Comparison of ENCODE assay signal across 21 cellular contexts in genomic region chrX:69431417-69431816, GRCh38.
DNase-seq lines count a peak whose midpoint lies in the region; ATAC-seq, FAIRE-seq and TF ChIP-seq lines count a peak whose summit lies in the region.
"Had no signal": no experiment of that assay in that cellular context is flagged by ENCODE, and none has a peak within 500 bp of the region (broad histone marks: within the 10 kb centered on the region; RNA-seq: fewer than 3 reads in every experiment).

No MANE protein-coding gene starts in this region.

- no peaks in the 10 kb centered on the region for H3K4me1 ChIP-seq in HepG2 (ENCODE audit: insufficient read depth, low read length)
- no peaks in the 10 kb centered on the region for H3K4me1 ChIP-seq in right lobe of liver
- H3K4me1 ChIP-seq in astrocyte (ENCODE audit: insufficient read depth, low read length): no peaks in the 10 kb centered on the region

- H2AFZ ChIP-seq in HepG2 (ENCODE audit: low read length) (no peak overlapping the region), astrocyte (ENCODE audit: low read depth, low read length) (no peak overlapping the region)

- H3K36me3 ChIP-seq in HepG2 (replicated peaks in 1 of 2; ENCODE audit: control insufficient read depth in 1 of 2, insufficient read depth in 2 of 2, low read length in 2 of 2) (no peaks in the 10 kb centered on the region), right lobe of liver (no peaks in the 10 kb centered on the region), astrocyte (ENCODE audit: insufficient read depth, low read length) (no peaks in the 10 kb centered on the region)
- H3K36me3 ChIP-seq: BLaER1 treated with 17β-estradiol and CSF1 and Interleukin-3, amounts not matched to agents 10 nM and 100 nM had no signal

- H3K27me3 Mint-ChIP-seq in astrocyte (ENCODE audit: low read depth, unreplicated experiment): peaks cover 4% of the 10 kb centered on the region
- H3K27me3 Mint-ChIP-seq in activated naive CD4-positive, alpha-beta T cell treated with anti-CD3 and anti-CD28 coated beads, Interleukin-2, amount 10 ng/mL, durations not matched to agents 7 days and 5 days: peaks cover 3% of the 10 kb centered on the region
- H3K27me3 Mint-ChIP-seq: B cell had no signal

- no peak overlapping the region for H3K27ac ChIP-seq in HepG2 (ENCODE audit: extremely low read length, insufficient read depth, low read length)
- no peak overlapping the region for H3K27ac ChIP-seq in right lobe of liver
- H3K27ac ChIP-seq in astrocyte (ENCODE audit: low read depth, low read length): no peak overlapping the region
- H3K27ac ChIP-seq: 22Rv1; BLaER1 treated with 17β-estradiol and CSF1 and Interleukin-3, amounts not matched to agents 10 nM and 100 nM had no signal

- ATAC-seq in HepG2 (no peak), right lobe of liver (no peak)
- ATAC-seq: CD8-positive, alpha-beta T cell; GM12878 had no signal

- no peak overlapping the region for H3K27ac Mint-ChIP-seq in astrocyte (ENCODE audit: unreplicated experiment)
- no peak overlapping the region for H3K27ac Mint-ChIP-seq in activated naive CD4-positive, alpha-beta T cell treated with anti-CD3 and anti-CD28 coated beads, Interleukin-2, amount 10 ng/mL, durations not matched to agents 7 days and 5 days
- H3K27ac Mint-ChIP-seq: B cell; CD8-positive, alpha-beta T cell; H9 had no signal

- POLR2A ChIA-PET in HepG2 (lab: Yijun Ruan, JAX): no interaction called here

- intact Hi-C loops in HepG2 (cut with micrococcal nuclease; ENCODE audit: unreplicated experiment) (no loop called here), right lobe of liver (cut with DNase I) (no loop called here)

- no peaks in the 10 kb centered on the region for H3K36me3 Mint-ChIP-seq in astrocyte (ENCODE audit: low read depth, unreplicated experiment)
- no peaks in the 10 kb centered on the region for H3K36me3 Mint-ChIP-seq in activated naive CD4-positive, alpha-beta T cell treated with anti-CD3 and anti-CD28 coated beads, Interleukin-2, amount 10 ng/mL, durations not matched to agents 7 days and 5 days
- H3K36me3 Mint-ChIP-seq: CD8-positive, alpha-beta T cell had no signal

- H3K4me3 Mint-ChIP-seq in astrocyte (ENCODE audit: unreplicated experiment): no peak overlapping the region
- no peak overlapping the region for H3K4me3 Mint-ChIP-seq in activated naive CD4-positive, alpha-beta T cell treated with anti-CD3 and anti-CD28 coated beads, Interleukin-2, amount 10 ng/mL, durations not matched to agents 7 days and 5 days
- H3K4me3 Mint-ChIP-seq: B cell; CD8-positive, alpha-beta T cell; H9 had no signal

- H3K4me3 ChIP-seq in HepG2 (replicated peaks in 1 of 3; ENCODE audit: insufficient read depth in 1 of 3, low read depth in 2 of 3, low read length in 3 of 3) (no peak overlapping the region), right lobe of liver (no peak overlapping the region), astrocyte (ENCODE audit: insufficient read depth, low read depth, low read length) (no peak overlapping the region)
- H3K4me3 ChIP-seq: BLaER1 treated with 17β-estradiol and CSF1 and Interleukin-3, amounts not matched to agents 10 nM and 100 nM; GM12878 had no signal

- BruUV-seq in HepG2 (replicated peaks; lab: Mats Ljungman, UMichigan): no TSS peak

- FAIRE-seq in HepG2 (lab: Jason Lieb, UNC) (no peak), astrocyte (lab: Jason Lieb, UNC) (peak; percentile 92)
- FAIRE-seq: GM12878, H1, HTR-8/SVneo had no signal

- H3K4me1 Mint-ChIP-seq in astrocyte (ENCODE audit: low read depth, unreplicated experiment): no peaks in the 10 kb centered on the region
- no peaks in the 10 kb centered on the region for H3K4me1 Mint-ChIP-seq in activated naive CD4-positive, alpha-beta T cell treated with anti-CD3 and anti-CD28 coated beads, Interleukin-2, amount 10 ng/mL, durations not matched to agents 7 days and 5 days
- H3K4me1 Mint-ChIP-seq: B cell had no signal

- H3K4me2 ChIP-seq in HepG2 (ENCODE audit: low read depth, low read length) (no peak overlapping the region), astrocyte (ENCODE audit: low read length) (no peak overlapping the region)

- no peaks in the 10 kb centered on the region for H3K27me3 ChIP-seq in HepG2 (ENCODE audit: control insufficient read depth in 1 of 2, insufficient read depth in 2 of 2, low read length in 2 of 2)
- peaks cover 0 to 9% of the 10 kb centered on the region in 2 donors for H3K27me3 ChIP-seq in right lobe of liver
- H3K27me3 ChIP-seq in astrocyte (ENCODE audit: insufficient read depth, low read length): no peaks in the 10 kb centered on the region

- in situ Hi-C loops in HepG2 (cut with HindIII; ENCODE audit: extremely low pct_ligation_motif_present, low pct_unique_long_range_greater_than_20kb): no loop called here

- TF ChIP-seq RAD21 in HepG2 (CRISPR knock-in tag; IDR thresholded peaks at IDR 0.05): no peak

- no peaks in the 10 kb centered on the region for H3K9me3 Mint-ChIP-seq in astrocyte (ENCODE audit: unreplicated experiment)
- H3K9me3 Mint-ChIP-seq in activated naive CD4-positive, alpha-beta T cell treated with anti-CD3 and anti-CD28 coated beads, Interleukin-2, amount 10 ng/mL, durations not matched to agents 7 days and 5 days: no peaks in the 10 kb centered on the region
- H3K9me3 Mint-ChIP-seq: CD8-positive, alpha-beta T cell had no signal

- TF ChIP-seq EP300 in HepG2 (IDR thresholded peaks at IDR 0.05; ENCODE audit: low read depth in 2 of 2, low read length in 2 of 2) (no peak), HepG2 (CRISPR knock-in tag; IDR thresholded peaks at IDR 0.05; ENCODE audit: borderline replicate concordance) (no peak)

- TF ChIP-seq CTCF in HepG2 (CRISPR knock-in tag; IDR thresholded peaks at IDR 0.05) (no peak), right lobe of liver (IDR thresholded peaks at IDR 0.05) (no peak), astrocyte (IDR thresholded peaks at IDR 0.05; ENCODE audit: insufficient read depth, low read depth, low read length) (no peak)

- H4K20me1 ChIP-seq in HepG2 (ENCODE audit: insufficient read depth, low read length) (no peaks in the 10 kb centered on the region), astrocyte (ENCODE audit: insufficient read depth, low read length) (no peaks in the 10 kb centered on the region)
- H4K20me1 ChIP-seq: BLaER1 treated with 17β-estradiol and CSF1 and Interleukin-3, amounts not matched to agents 10 nM and 100 nM had no signal

- no peaks in the 10 kb centered on the region for H3K9me3 ChIP-seq in HepG2 (ENCODE audit: low read length)
- H3K9me3 ChIP-seq in right lobe of liver: no peaks in the 10 kb centered on the region
- H3K9me3 ChIP-seq in astrocyte (ENCODE audit: insufficient read depth, low read depth, low read length): no peaks in the 10 kb centered on the region

- TF ChIP-seq POLR2A in HepG2 (IDR thresholded peaks at IDR 0.05; ENCODE audit: insufficient read depth in 1 of 2, low read depth in 2 of 2, low read length in 2 of 2) (no peak), right lobe of liver (IDR thresholded peaks at IDR 0.05) (no peak)

- H3K79me2 ChIP-seq in HepG2 (ENCODE audit: insufficient read depth, low read length) (no peaks in the 10 kb centered on the region), astrocyte (ENCODE audit: insufficient read depth, low read length) (no peaks in the 10 kb centered on the region)

- WGBS in HepG2 (ENCODE audit: low lambda C conversion rate): 0% methylated on average over 1 of the region's 1 CpG
- 67% methylated on average over 1 of the region's 1 CpG for WGBS in right lobe of liver (ENCODE audit: insufficient coverage, low coverage, low lambda C conversion rate, missing lambda C conversion rate)

- H3K9ac ChIP-seq in HepG2 (ENCODE audit: insufficient read depth, low read depth, low read length) (no peak overlapping the region), astrocyte (ENCODE audit: low read length) (no peak overlapping the region)
- H3K9ac ChIP-seq: BLaER1 treated with 17β-estradiol and CSF1 and Interleukin-3, amounts not matched to agents 10 nM and 100 nM had no signal

- CTCF ChIA-PET in HepG2 (lab: Yijun Ruan, JAX; ENCODE audit: low intra/inter-chr PET ratio, low total read pairs): no interaction called here
- CTCF ChIA-PET in activated naive CD4-positive, alpha-beta T cell treated with anti-CD3 and anti-CD28 coated beads, Interleukin-2, amount 10 ng/mL, durations not matched to agents 7 days and 5 days (lab: Charles Lee): no interaction called here

- DNase-seq in HepG2 (ENCODE audit: low spot score) (no peak), right lobe of liver (no peak), astrocyte (ENCODE audit: low read depth) (no peak), iPS-NIHi7 (ENCODE audit: extremely low spot score) (peak; percentile 1), retina (no peak), A172 (ENCODE audit: low spot score) (no peak), NCI-H187 (lab: John Stamatoyannopoulos, UW) (no peak)
- DNase-seq in activated naive CD4-positive, alpha-beta T cell treated with anti-CD3 and anti-CD28 coated beads, Interleukin-2, amount 10 ng/mL, durations not matched to agents 7 days and 5 days: no peak
- DNase-seq: Calu3; CD8-positive, alpha-beta T cell; DMS 273 treated with DMSO at 0.1 percent for 48 hours; DMS53; DND-41; EL; H9 had no signal

TF ChIP-seq in HepG2, 621 proteins besides CTCF, POLR2A, EP300 and RAD21 (continues in another document):
- TF ChIP-seq, protein P1, sequence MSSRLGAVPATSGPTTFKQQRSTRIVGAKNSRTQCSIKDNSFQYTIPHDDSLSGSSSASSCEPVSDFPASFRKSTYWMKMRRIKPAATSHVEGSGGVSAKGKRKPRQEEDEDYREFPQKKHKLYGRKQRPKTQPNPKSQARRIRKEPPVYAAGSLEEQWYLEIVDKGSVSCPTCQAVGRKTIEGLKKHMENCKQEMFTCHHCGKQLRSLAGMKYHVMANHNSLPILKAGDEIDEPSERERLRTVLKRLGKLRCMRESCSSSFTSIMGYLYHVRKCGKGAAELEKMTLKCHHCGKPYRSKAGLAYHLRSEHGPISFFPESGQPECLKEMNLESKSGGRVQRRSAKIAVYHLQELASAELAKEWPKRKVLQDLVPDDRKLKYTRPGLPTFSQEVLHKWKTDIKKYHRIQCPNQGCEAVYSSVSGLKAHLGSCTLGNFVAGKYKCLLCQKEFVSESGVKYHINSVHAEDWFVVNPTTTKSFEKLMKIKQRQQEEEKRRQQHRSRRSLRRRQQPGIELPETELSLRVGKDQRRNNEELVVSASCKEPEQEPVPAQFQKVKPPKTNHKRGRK (CRISPR knock-in tag; IDR thresholded peaks at IDR 0.05): no peak
- no peak for TF ChIP-seq PAF1 (CRISPR knock-in tag; IDR thresholded peaks at IDR 0.05)
